In the genomic region with DNA sequence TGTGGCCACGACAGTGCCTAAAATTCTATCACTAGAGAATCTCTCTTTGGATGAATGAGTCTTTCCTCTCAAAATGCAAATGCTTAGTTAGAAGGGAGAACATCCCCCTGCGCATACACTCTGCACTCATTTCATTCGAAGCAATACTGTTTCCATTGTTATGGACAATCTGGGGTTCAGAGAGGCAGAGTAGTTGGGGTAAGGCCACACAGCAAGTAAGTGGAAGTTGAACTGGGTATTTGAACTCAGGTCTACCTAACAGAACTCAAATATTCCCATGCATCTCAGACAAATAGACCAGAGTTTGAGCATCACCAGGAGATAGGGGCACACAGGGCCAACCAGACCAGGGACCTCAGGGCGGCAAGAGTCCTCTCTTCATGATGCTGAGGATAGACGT, we compare ENCODE assay signal across 9 cellular contexts. TPM values are rescaled to one million over a fixed set of nuclear protein-coding genes. Genes with fewer than 3 reads are reported as not detected.
"Had no signal": no experiment of that assay in that cellular context is flagged by ENCODE, and none has a peak within 500 bp of the region (broad histone marks: within the 10 kb centered on the region; RNA-seq: fewer than 3 reads in every experiment).

No MANE protein-coding gene starts in this region.

- ATAC-seq: GM23338 had no signal

- FAIRE-seq: H1, H54 had no signal

- H3K27ac ChIP-seq: HL-60 had no signal

- H2AFZ ChIP-seq: GM23338 had no signal

- DNase-seq: H9, HCEC 1CT, HFFc6, KG1 had no signal

- H3K4me2 ChIP-seq: GM23338 had no signal

- H3K4me3 ChIP-seq: GM23338 had no signal

RNA-seq across cellular contexts. Expression of gene RAP1GAP, which starts 25.5 kb away (rescaled TPM):
- polyA plus RNA-seq: IgD-negative memory B cell had no signal
